8 cellular contexts compared by ENCODE assay signal in genomic region chr5:141618804-141619554, GRCh38. TPM values are rescaled to one million over a fixed set of nuclear protein-coding genes. Genes with fewer than 3 reads are reported as not detected.
DNase-seq lines count a peak whose midpoint lies in the region; ATAC-seq and TF ChIP-seq lines count a peak whose summit lies in the region.

DIAPH1 (minus strand) TSS chr5:141619000; CDS start chr5:141618914, 86 bp downstream.

- intact Hi-C loops in mammary epithelial cell (cut with micrococcal nuclease): loop anchor here (1.0 kb wide), 3 partner anchors 15 to 27 kb away; partner anchors contain the start of genes HDAC3 and RELL2
- intact Hi-C loops in spleen (cut with DNase I; ENCODE audit: low total_unique reads): no loop called here

- H3K4me1 Mint-ChIP-seq in immature natural killer cell: peaks cover 37 to 40% of the 10 kb centered on the region in 2 donors

- peak; percentile 95 for TF ChIP-seq CTCF in AG09309 (IDR thresholded peaks at IDR 0.05; ENCODE audit: control insufficient read depth, insufficient read depth, low read depth, low read length, missing control alignments)
- TF ChIP-seq CTCF in WERI-Rb-1 (IDR thresholded peaks at IDR 0.05; ENCODE audit: low read depth, low read length): peak; percentile 95
- peak; percentile 77 to 100 for TF ChIP-seq CTCF in mammary epithelial cell (conservative IDR thresholded peaks at IDR 0.05 in 1 of 2, IDR thresholded peaks at IDR 0.05 in 1 of 2; ENCODE audit: extremely low read depth in 1 of 2, insufficient read depth in 1 of 2, low read depth in 1 of 2, low read length in 2 of 2)
- TF ChIP-seq CTCF in spleen (IDR thresholded peaks at IDR 0.05 in 8 of 11, conservative IDR thresholded peaks at IDR 0.05 in 3 of 11): peak; percentile 96 to 100 (median 99)

- H3K36me3 ChIP-seq in WERI-Rb-1: peaks cover 44% of the 10 kb centered on the region
- H3K36me3 ChIP-seq in mammary epithelial cell (ENCODE audit: insufficient read depth, low read length): peaks cover 21% of the 10 kb centered on the region
- H3K36me3 ChIP-seq in spleen: peaks cover 4 to 44% (median 29%) of the 10 kb centered on the region in 6 donors

- peak within 1 kb of the TSS; percentile 79 for H2AFZ ChIP-seq in mammary epithelial cell (ENCODE audit: low read depth, low read length)

- in situ Hi-C loops in mammary epithelial cell (cut with MboI; ENCODE audit: low sequenced_read_pairs in 2 of 2): no loop called here

- peaks cover 17 to 22% (median 18%) of the 10 kb centered on the region in 3 donors for H3K36me3 Mint-ChIP-seq in immature natural killer cell

- dilution Hi-C loops in mammary epithelial cell (cut with HindIII; ENCODE audit: low sequenced_read_pairs): no loop called here

- H3K27ac ChIP-seq in WERI-Rb-1 (peak within 1 kb of the TSS; percentile 90), mammary epithelial cell (ENCODE audit: insufficient read depth, low read depth, low read length) (peak within 1 kb of the TSS; percentile 92), spleen (peak within 1 kb of the TSS; percentile 77 to 100 (median 96))

- no peaks in the 10 kb centered on the region for H3K9me3 ChIP-seq in WERI-Rb-1 (ENCODE audit: severe bottlenecking)
- H3K9me3 ChIP-seq in mammary epithelial cell (replicated peaks; ENCODE audit: insufficient read depth, low read length): no peaks in the 10 kb centered on the region
- no peaks in the 10 kb centered on the region for H3K9me3 ChIP-seq in spleen

- peak within 1 kb of the TSS; percentile 93 to 100 (median 97) for H3K27ac Mint-ChIP-seq in immature natural killer cell

- peak in 2 of 3 donors; percentile 40 to 80 for TF ChIP-seq POLR2A in spleen (IDR thresholded peaks at IDR 0.05)

- no peaks in the 10 kb centered on the region for H3K9me3 Mint-ChIP-seq in immature natural killer cell

- peak within 1 kb of the TSS; percentile 90 for H3K4me2 ChIP-seq in mammary epithelial cell (ENCODE audit: insufficient read depth, low read depth, low read length)

- DNase-seq in AG09309 (ENCODE audit: low read depth) (peak; percentile 67), NCI-H2227 (lab: John Stamatoyannopoulos, UW; ENCODE audit: unreplicated experiment) (peak; percentile 96), WERI-Rb-1 (peak; percentile 98), mammary epithelial cell (peak; percentile 97), immature natural killer cell (peak; percentile 97 to 98 (median 98)), spleen (peak; percentile 100)

- H3K27me3 ChIP-seq in WERI-Rb-1 (ENCODE audit: insufficient read depth, low read depth, severe bottlenecking): no peaks in the 10 kb centered on the region
- H3K27me3 ChIP-seq in mammary epithelial cell (ENCODE audit: insufficient read depth, low read length): no peaks in the 10 kb centered on the region
- H3K27me3 ChIP-seq in spleen (replicated peaks in 1 of 7): no peaks in the 10 kb centered on the region

- H3K27me3 Mint-ChIP-seq in immature natural killer cell (ENCODE audit: low read depth in 3 of 3): peaks cover 7 to 18% (median 9%) of the 10 kb centered on the region in 3 donors

- H3K79me2 ChIP-seq in mammary epithelial cell (ENCODE audit: insufficient read depth, low read length): peaks cover 47% of the 10 kb centered on the region

- no TSS peak for BruUV-seq in mammary epithelial cell (replicated peaks; lab: Mats Ljungman, UMichigan)

- H3K4me3 ChIP-seq in AG09309 (ENCODE audit: control insufficient read depth, low read depth, low read length): peak within 1 kb of the TSS; percentile 63
- H3K4me3 ChIP-seq in WERI-Rb-1 (ENCODE audit: low read depth, low read length): peak within 1 kb of the TSS; percentile 75
- peak within 1 kb of the TSS; percentile 71 to 100 (median 82) for H3K4me3 ChIP-seq in mammary epithelial cell (replicated peaks in 1 of 3; ENCODE audit: insufficient read depth in 1 of 3, low read depth in 2 of 3, low read length in 3 of 3)
- peak within 1 kb of the TSS; percentile 76 to 96 (median 92) for H3K4me3 ChIP-seq in spleen

- H3K4me1 ChIP-seq in mammary epithelial cell (ENCODE audit: insufficient read depth, low read length): peaks cover 23% of the 10 kb centered on the region
- H3K4me1 ChIP-seq in spleen: peaks cover 17 to 75% (median 63%) of the 10 kb centered on the region in 6 donors

- 2% methylated on average over 12 of the region's 70 CpGs for WGBS in mammary epithelial cell (ENCODE audit: low coverage, missing lambda C conversion rate)
- WGBS in spleen, 5 donors: 2 to 3% (median 3%) methylated on average over 32 to 70 of the region's 70 CpGs

- H3K4me3 Mint-ChIP-seq in immature natural killer cell: peak within 1 kb of the TSS; percentile 97 to 100 (median 100)

- ATAC-seq in GM18907 (IDR thresholded peaks at IDR 0.05; ENCODE audit: unreplicated experiment) (peak; percentile 87), HG03159 (IDR thresholded peaks at IDR 0.05; ENCODE audit: unreplicated experiment) (peak; percentile 82)

- H3K9ac ChIP-seq in mammary epithelial cell (ENCODE audit: insufficient read depth, low read length): peak within 1 kb of the TSS; percentile 90

- H4K20me1 ChIP-seq in mammary epithelial cell (ENCODE audit: insufficient read depth, low read length): no peaks in the 10 kb centered on the region

- CTCF ChIA-PET in mammary epithelial cell (lab: Charles Lee; ENCODE audit: low non-redundant PET): interaction anchor here (0.5 to 1.6 kb wide), 4 partner anchors 15 to 1853 kb away, joined by 4 to 58 read pairs (median 7); partner anchors contain the start of genes HDAC3 and RELL2

RNA-seq across cellular contexts. Expression of gene DIAPH1, which starts in this region (rescaled TPM):
- 100 to 1,000 TPM in 1 of 2 donors, 10 to 100 TPM in 1; 52.0 to 178 TPM for total RNA-seq in mammary epithelial cell
- 128 TPM for polyA plus RNA-seq in mammary epithelial cell
- 507 TPM for polyA minus RNA-seq in mammary epithelial cell
- polyA plus RNA-seq in immature natural killer cell: 100 to 1,000 TPM; 108 to 187 (median 123) TPM
- total RNA-seq in spleen: 100 to 1,000 TPM in 3 of 7 donors, 10 to 100 TPM in 4; 72.5 to 123 (median 93.0) TPM
- 10 to 100 TPM; 35.4 to 46.5 (median 35.8) TPM for polyA plus RNA-seq in spleen

Comparison
In these comparisons a context has a peak if more than half of its experiments do, and no peak if none do; other contexts are left out.
1. Peak in every context shown above with its lines: DNase-seq, ATAC-seq, H3K4me3 ChIP-seq and H3K27ac ChIP-seq.